29 cellular contexts compared by ENCODE assay signal in genomic region chr14:99347561-99347960, GRCh38.
"Had no signal": no experiment of that assay in that cellular context is flagged by ENCODE, and none has a peak within 500 bp of the region (broad histone marks: within the 10 kb centered on the region; RNA-seq: fewer than 3 reads in every experiment).

No MANE protein-coding gene starts in this region.

- DNase-seq: activated CD4-positive, alpha-beta memory T cell treated with anti-CD3 and anti-CD28 coated beads, Interleukin-2, amount 10 ng/mL, durations not matched to agents 7 days and 5 days; activated CD4-positive, alpha-beta T cell treated with anti-CD3 and anti-CD28 coated beads, Interleukin-2, amount 10 ng/mL, durations not matched to agents 7 days and 5 days; activated CD4-positive, CD25-positive, alpha-beta regulatory T cell treated with anti-CD3 and anti-CD28 coated beads, Interleukin-2, amount 50 U/mL, for 72 hours; activated CD8-positive, alpha-beta memory T cell treated with anti-CD3 and anti-CD28 coated beads, Interleukin-2, amount 50 U/mL, for 48 hours; activated gamma-delta T cell; activated naive CD4-positive, alpha-beta T cell treated with anti-CD3 and anti-CD28 coated beads, Interleukin-2, amount 10 ng/mL, durations not matched to agents 7 days and 5 days; activated naive CD8-positive, alpha-beta T cell treated with anti-CD3 and anti-CD28 coated beads, Interleukin-2, amount 10 ng/mL, durations not matched to agents 7 days and 5 days; activated T-cell treated with anti-CD3 and anti-CD28 coated beads, Interleukin-2, amount 50 U/mL, for 24 hours; caudate nucleus; cortex of kidney; effector memory CD8-positive, alpha-beta T cell; left colon; naive thymus-derived CD8-positive, alpha-beta T cell; right lobe of liver; stimulated activated CD4-positive, alpha-beta T cell treated with anti-CD3 and anti-CD28 coated beads, Interleukin-12 subunit alpha, Interleukin-12 subunit beta, amount 100 ng/mL, for 4 hours; stimulated activated CD4-positive, alpha-beta T cell treated with anti-CD3 and anti-CD28 coated beads, Interleukin-4, amount 100 ng/mL, for 1 hour; T1000; trophoblast cell had no signal

- H3K36me3 Mint-ChIP-seq: activated naive CD4-positive, alpha-beta T cell treated with anti-CD3 and anti-CD28 coated beads, Interleukin-2, amount 10 ng/mL, durations not matched to agents 7 days and 5 days; activated naive CD8-positive, alpha-beta T cell treated with anti-CD3 and anti-CD28 coated beads, Interleukin-2, amount 10 ng/mL, durations not matched to agents 7 days and 5 days; naive thymus-derived CD8-positive, alpha-beta T cell had no signal

- H3K4me3 ChIP-seq: ascending aorta, gastroesophageal sphincter, hepatocyte, right lobe of liver, skin epidermis, thoracic aorta had no signal

- H3K79me2 ChIP-seq: hepatocyte had no signal

- H3K9me3 Mint-ChIP-seq: activated CD4-positive, alpha-beta memory T cell treated with anti-CD3 and anti-CD28 coated beads, Interleukin-2, amount 10 ng/mL, durations not matched to agents 7 days and 5 days; activated CD4-positive, alpha-beta T cell treated with anti-CD3 and anti-CD28 coated beads, Interleukin-2, amount 10 ng/mL, durations not matched to agents 7 days and 5 days; activated naive CD4-positive, alpha-beta T cell treated with anti-CD3 and anti-CD28 coated beads, Interleukin-2, amount 10 ng/mL, durations not matched to agents 7 days and 5 days; activated naive CD8-positive, alpha-beta T cell treated with anti-CD3 and anti-CD28 coated beads, Interleukin-2, amount 10 ng/mL, durations not matched to agents 7 days and 5 days; activated T-cell treated with anti-CD3 and anti-CD28 coated beads, Interleukin-2, amount 50 U/mL, for 24 hours; effector memory CD8-positive, alpha-beta T cell; naive thymus-derived CD8-positive, alpha-beta T cell; stimulated activated naive CD8-positive, alpha-beta T cell treated with anti-CD3 and anti-CD28 coated beads, Interleukin-15, Interleukin-2, amounts not matched to agents 100 ng/mL and 50 ng/mL, for 24 hours; T-helper 1 cell treated with Interleukin-12 subunit alpha and Interleukin-12 subunit beta and Interleukin-4 antibody, amounts not matched to agents 30 μg/mL and 1 μg/mL, for 36 hours had no signal

- ATAC-seq: effector memory CD8-positive, alpha-beta T cell; gastroesophageal sphincter; left colon; naive thymus-derived CD8-positive, alpha-beta T cell; right lobe of liver had no signal

- H3K27ac ChIP-seq: ascending aorta, gastroesophageal sphincter, hepatocyte, neutrophil, right lobe of liver, skin epidermis, thoracic aorta had no signal

- H2AFZ ChIP-seq: hepatocyte had no signal

- H3K27ac Mint-ChIP-seq: activated CD4-positive, alpha-beta memory T cell treated with anti-CD3 and anti-CD28 coated beads, Interleukin-2, amount 10 ng/mL, durations not matched to agents 7 days and 5 days; activated CD4-positive, alpha-beta T cell treated with anti-CD3 and anti-CD28 coated beads, Interleukin-2, amount 10 ng/mL, durations not matched to agents 7 days and 5 days; activated naive CD4-positive, alpha-beta T cell treated with anti-CD3 and anti-CD28 coated beads, Interleukin-2, amount 10 ng/mL, durations not matched to agents 7 days and 5 days; activated naive CD8-positive, alpha-beta T cell treated with anti-CD3 and anti-CD28 coated beads, Interleukin-2, amount 10 ng/mL, durations not matched to agents 7 days and 5 days; activated T-cell treated with anti-CD3 and anti-CD28 coated beads, Interleukin-2, amount 50 U/mL, for 24 hours; progenitor cell of endocrine pancreas; stimulated activated naive CD8-positive, alpha-beta T cell treated with anti-CD3 and anti-CD28 coated beads, Interleukin-15, Interleukin-2, amounts not matched to agents 100 ng/mL and 50 ng/mL, for 24 hours; T-helper 1 cell treated with Interleukin-12 subunit alpha and Interleukin-12 subunit beta and Interleukin-4 antibody, amounts not matched to agents 30 μg/mL and 1 μg/mL, for 36 hours had no signal

- H3K4me1 ChIP-seq: ascending aorta, gastroesophageal sphincter, right lobe of liver had no signal

- H3K4me3 Mint-ChIP-seq: activated CD4-positive, alpha-beta memory T cell treated with anti-CD3 and anti-CD28 coated beads, Interleukin-2, amount 10 ng/mL, durations not matched to agents 7 days and 5 days; activated CD4-positive, alpha-beta T cell treated with anti-CD3 and anti-CD28 coated beads, Interleukin-2, amount 10 ng/mL, durations not matched to agents 7 days and 5 days; activated naive CD4-positive, alpha-beta T cell treated with anti-CD3 and anti-CD28 coated beads, Interleukin-2, amount 10 ng/mL, durations not matched to agents 7 days and 5 days; activated naive CD8-positive, alpha-beta T cell treated with anti-CD3 and anti-CD28 coated beads, Interleukin-2, amount 10 ng/mL, durations not matched to agents 7 days and 5 days; activated T-cell treated with anti-CD3 and anti-CD28 coated beads, Interleukin-2, amount 50 U/mL, for 24 hours; effector memory CD8-positive, alpha-beta T cell; naive thymus-derived CD8-positive, alpha-beta T cell; stimulated activated naive CD8-positive, alpha-beta T cell treated with anti-CD3 and anti-CD28 coated beads, Interleukin-15, Interleukin-2, amounts not matched to agents 100 ng/mL and 50 ng/mL, for 24 hours; T-helper 1 cell treated with Interleukin-12 subunit alpha and Interleukin-12 subunit beta and Interleukin-4 antibody, amounts not matched to agents 30 μg/mL and 1 μg/mL, for 36 hours had no signal

- H3K36me3 ChIP-seq: ascending aorta, gastroesophageal sphincter, neutrophil, right lobe of liver, thoracic aorta had no signal

- H3K4me2 ChIP-seq: hepatocyte had no signal

- H3K27me3 ChIP-seq: ascending aorta, hepatocyte, neutrophil, right lobe of liver had no signal

- H3K9me3 ChIP-seq: ascending aorta, gastroesophageal sphincter, neutrophil, right lobe of liver, thoracic aorta had no signal

- FAIRE-seq: endothelial cell of umbilical vein, kidney had no signal

- H3K4me1 Mint-ChIP-seq: activated CD4-positive, alpha-beta memory T cell treated with anti-CD3 and anti-CD28 coated beads, Interleukin-2, amount 10 ng/mL, durations not matched to agents 7 days and 5 days; activated CD4-positive, alpha-beta T cell treated with anti-CD3 and anti-CD28 coated beads, Interleukin-2, amount 10 ng/mL, durations not matched to agents 7 days and 5 days; activated naive CD4-positive, alpha-beta T cell treated with anti-CD3 and anti-CD28 coated beads, Interleukin-2, amount 10 ng/mL, durations not matched to agents 7 days and 5 days had no signal
